ENCODE assay signal across 9 cellular contexts in genomic region chr12:122646568-122647220, GRCh38. TPM values are rescaled to one million over a fixed set of nuclear protein-coding genes. Genes with fewer than 3 reads are reported as not detected.
DNase-seq lines count a peak whose midpoint lies in the region; ATAC-seq and TF ChIP-seq lines count a peak whose summit lies in the region.
"Had no signal": no experiment of that assay in that cellular context is flagged by ENCODE, and none has a peak within 500 bp of the region (broad histone marks: within the 10 kb centered on the region; RNA-seq: fewer than 3 reads in every experiment).

No MANE protein-coding gene starts in this region.

- H3K36me3 Mint-ChIP-seq in CD4-positive, CD25-positive, alpha-beta regulatory T cell = no peaks in the 10 kb centered on the region

- peaks cover 6 to 9% (median 7%) of the 10 kb centered on the region in 4 donors for H3K4me1 Mint-ChIP-seq in CD4-positive, CD25-positive, alpha-beta regulatory T cell

- no peaks in the 10 kb centered on the region for H3K4me1 ChIP-seq in CD4-positive, CD25-positive, alpha-beta regulatory T cell (ENCODE audit: control insufficient read depth, insufficient read depth, low read length, poor library complexity, severe bottlenecking)
- H3K4me1 ChIP-seq in foreskin keratinocyte (no peaks in the 10 kb centered on the region), heart left ventricle (peaks cover 0 to 12% (median 0%) of the 10 kb centered on the region in 12 donors)

- peak in 2 of 3 donors; percentile 23 to 56 for DNase-seq in CD4-positive, CD25-positive, alpha-beta regulatory T cell
- DNase-seq in GM20000 (ENCODE audit: low spot score) (peak; percentile 51), HL-60 (ENCODE audit: low read depth in 1 of 2, low spot score in 1 of 2) (peak; percentile 86 to 95), foreskin keratinocyte (peak; percentile 83 to 90), mucosa of gallbladder (ENCODE audit: low spot score) (no peak), heart left ventricle (no peak), DMS53 treated with DMSO at 0.1 percent for 48 hours (lab: John Stamatoyannopoulos, UW; ENCODE audit: unreplicated experiment) (no peak)
- peak; percentile 56 to 64 for DNase-seq in activated CD4-positive, alpha-beta T cell treated with anti-CD3 and anti-CD28 coated beads for 4 hours

- intact Hi-C loops in heart left ventricle (cut with DNase I) = no loop called here

- peak overlapping the region; percentile 43 for H3K4me3 ChIP-seq in CD4-positive, CD25-positive, alpha-beta regulatory T cell (ENCODE audit: low read depth, low read length)
- H3K4me3 ChIP-seq in HL-60 (replicated peaks; ENCODE audit: insufficient read depth, low read length) (peak overlapping the region; percentile 4), heart left ventricle (no peak overlapping the region)

- no peaks in the 10 kb centered on the region for H3K27me3 Mint-ChIP-seq in CD4-positive, CD25-positive, alpha-beta regulatory T cell

- 65 to 79% (median 75%) methylated on average over 8 of the region's 8 CpGs for WGBS in heart left ventricle, 4 donors

- H3K9me3 Mint-ChIP-seq in CD4-positive, CD25-positive, alpha-beta regulatory T cell = peaks cover 0 to 2% (median 0%) of the 10 kb centered on the region in 7 donors

- TF ChIP-seq POLR2A in heart left ventricle (IDR thresholded peaks at IDR 0.05) = no peak

- peak overlapping the region in 2 of 3 donors; percentile 1 to 79 for H3K27ac Mint-ChIP-seq in CD4-positive, CD25-positive, alpha-beta regulatory T cell

- no peaks in the 10 kb centered on the region for H3K9me3 ChIP-seq in CD4-positive, CD25-positive, alpha-beta regulatory T cell (ENCODE audit: control insufficient read depth in 2 of 2, low read length in 2 of 2)
- H3K9me3 ChIP-seq in heart left ventricle = no peaks in the 10 kb centered on the region

- H3K36me3 ChIP-seq in CD4-positive, CD25-positive, alpha-beta regulatory T cell (ENCODE audit: control insufficient read depth, insufficient read depth, low read length) = no peaks in the 10 kb centered on the region
- H3K36me3 ChIP-seq in heart left ventricle = no peaks in the 10 kb centered on the region

- no peaks in the 10 kb centered on the region for H3K27me3 ChIP-seq in CD4-positive, CD25-positive, alpha-beta regulatory T cell (ENCODE audit: control insufficient read depth, insufficient read depth, low read length)
- H3K27me3 ChIP-seq in HL-60 (ENCODE audit: insufficient read depth, poor library complexity, severe bottlenecking) (no peaks in the 10 kb centered on the region), foreskin keratinocyte (no peaks in the 10 kb centered on the region), heart left ventricle (no peaks in the 10 kb centered on the region)

- TF ChIP-seq CTCF in GM20000 (IDR thresholded peaks at IDR 0.05; ENCODE audit: extremely low read depth, missing control alignments) (no peak), HL-60 (IDR thresholded peaks at IDR 0.05; ENCODE audit: insufficient read depth, low read length) (no peak), foreskin keratinocyte (conservative IDR thresholded peaks at IDR 0.05) (no peak), heart left ventricle (IDR thresholded peaks at IDR 0.05) (no peak)

- ATAC-seq in CD4-positive, CD25-positive, alpha-beta regulatory T cell (ENCODE audit: low read depth in 2 of 2) = peak; percentile 76 to 86
- peak; percentile 77 for ATAC-seq in foreskin keratinocyte
- ATAC-seq in heart left ventricle = no peak

- H3K27ac ChIP-seq in CD4-positive, CD25-positive, alpha-beta regulatory T cell (ENCODE audit: insufficient read depth, low read length, poor library complexity, severe bottlenecking) = no peak overlapping the region
- H3K27ac ChIP-seq in HL-60 (replicated peaks) (peak overlapping the region; percentile 94), foreskin keratinocyte (no peak overlapping the region), heart left ventricle (no peak overlapping the region)

- peak overlapping the region in 2 of 4 donors; percentile 7 to 62 for H3K4me3 Mint-ChIP-seq in CD4-positive, CD25-positive, alpha-beta regulatory T cell

RNA-seq across cellular contexts. Expression of gene HCAR2, which starts 56.5 kb away (rescaled TPM):
- not detected for total RNA-seq in CD4-positive, CD25-positive, alpha-beta regulatory T cell
- not detected for polyA plus RNA-seq in CD4-positive, CD25-positive, alpha-beta regulatory T cell
- total RNA-seq in foreskin keratinocyte (2.2 TPM in 2 replicates), mucosa of gallbladder (not detected), heart left ventricle (1 to 10 TPM in 1 of 9 donors, under 1 TPM in 2, not detected in 6; 0.69 to 4.3 (median 0.75) TPM)
- polyA plus RNA-seq in foreskin keratinocyte (2.1 and 2.3 TPM in 2 replicates), heart left ventricle (under 1 TPM; 0.11 to 0.42 TPM)
- total RNA-seq: H1 had no signal
- polyA plus RNA-seq: H1 had no signal

Comparison
In these comparisons a context has a peak if more than half of its experiments do, and no peak if none do; other contexts are left out.
1. ATAC-seq: peak in CD4-positive, CD25-positive, alpha-beta regulatory T cell (2 of 2) and foreskin keratinocyte (single experiment); none in heart left ventricle (0 of 4).
2. DNase-seq: peak in CD4-positive, CD25-positive, alpha-beta regulatory T cell (2 of 3), GM20000 (single experiment), HL-60 (2 of 2), activated CD4-positive, alpha-beta T cell treated with anti-CD3 and anti-CD28 coated beads for 4 hours (2 of 2) and foreskin keratinocyte (2 of 2); none in mucosa of gallbladder (single experiment), heart left ventricle (0 of 5) and DMS53 treated with DMSO at 0.1 percent for 48 hours (single experiment).
3. H3K4me3 ChIP-seq: peak in CD4-positive, CD25-positive, alpha-beta regulatory T cell (single experiment) and HL-60 (single experiment); none in heart left ventricle (0 of 12).